38 cellular contexts compared by ENCODE assay signal in genomic region chr2:11142987-11143386, GRCh38.
"Had no signal": no experiment of that assay in that cellular context is flagged by ENCODE, and none has a peak within 500 bp of the region (broad histone marks: within the 10 kb centered on the region; RNA-seq: fewer than 3 reads in every experiment).

No MANE protein-coding gene starts in this region.

- H3K9me3 Mint-ChIP-seq: activated B cell treated with CpG ODN at 0.5 μM for 24 hours; activated CD4-positive, alpha-beta T cell treated with anti-CD3 and anti-CD28 coated beads, Interleukin-2, amount 10 ng/mL, durations not matched to agents 24 days and 14 days; activated CD8-positive, alpha-beta T cell treated with anti-CD3 and anti-CD28 coated beads for 36 hours; activated naive CD4-positive, alpha-beta T cell treated with anti-CD3 and anti-CD28 coated beads, Interleukin-2, amount 50 U/mL, for 72 hours; activated naive CD8-positive, alpha-beta T cell treated with anti-CD3 and anti-CD28 coated beads for 36 hours; activated T-cell treated with anti-CD3 and anti-CD28 coated beads, Interleukin-2, amount 50 U/mL, for 4 hours; activated T-helper 1 cell treated with anti-CD3 and anti-CD28 coated beads, Interleukin-12 subunit alpha, Interleukin-12 subunit beta, Interleukin-2, Interleukin-4 antibody, amounts not matched to agents 30 ng/mL and 10 ng/mL and 1 ng/mL, durations not matched to agents 14 hours and 24 hours and 36 hours; activated T-helper 17 cell treated with anti-CD3 and anti-CD28 coated beads, Interleukin-2, amount 50 U/mL, for 72 hours; central memory CD8-positive, alpha-beta T cell; T-helper 1 cell treated with Interleukin-12 subunit alpha and Interleukin-12 subunit beta and Interleukin-4 antibody, amounts not matched to agents 30 μg/mL and 1 μg/mL, for 36 hours; T-helper 2 cell treated with Interferon-gamma antibody and Interleukin-4, amounts not matched to agents 5 μg/mL and 100 μg/mL, for 36 hours had no signal

- H3K36me3 ChIP-seq: adrenal gland, cardiac muscle cell had no signal

- ATAC-seq: activated CD8-positive, alpha-beta T cell treated with anti-CD3 and anti-CD28 coated beads for 36 hours; activated naive CD4-positive, alpha-beta T cell treated with anti-CD3 and anti-CD28 coated beads, Interleukin-2, amount 50 U/mL, for 72 hours; activated T-cell treated with anti-CD3 and anti-CD28 coated beads, Interleukin-2, amount 50 U/mL, for 4 hours; activated T-cell treated with anti-CD3 and anti-CD28 coated beads, Interleukin-2, amount 50 U/mL, for 72 hours; activated T-helper 17 cell treated with anti-CD3 and anti-CD28 coated beads, Interleukin-2, amount 50 U/mL, for 72 hours had no signal

- H3K27ac Mint-ChIP-seq: activated B cell treated with CpG ODN at 0.5 μM for 24 hours; activated CD4-positive, alpha-beta memory T cell treated with anti-CD3 and anti-CD28 coated beads for 36 hours; activated CD4-positive, alpha-beta T cell treated with anti-CD3 and anti-CD28 coated beads, Interleukin-2, amount 10 ng/mL, durations not matched to agents 24 days and 14 days; activated CD8-positive, alpha-beta T cell treated with anti-CD3 and anti-CD28 coated beads for 36 hours; activated naive CD4-positive, alpha-beta T cell treated with anti-CD3 and anti-CD28 coated beads for 36 hours; activated naive CD4-positive, alpha-beta T cell treated with anti-CD3 and anti-CD28 coated beads, Interleukin-2, amount 50 U/mL, for 72 hours; activated naive CD8-positive, alpha-beta T cell treated with anti-CD3 and anti-CD28 coated beads for 36 hours; activated T-cell treated with anti-CD3 and anti-CD28 coated beads, Interleukin-2, amount 50 U/mL, for 72 hours; activated T-helper 1 cell treated with anti-CD3 and anti-CD28 coated beads, Interleukin-12 subunit alpha, Interleukin-12 subunit beta, Interleukin-2, Interleukin-4 antibody, amounts not matched to agents 30 ng/mL and 10 ng/mL and 1 ng/mL, durations not matched to agents 14 hours and 24 hours and 36 hours; activated T-helper 17 cell treated with anti-CD3 and anti-CD28 coated beads, Interleukin-2, amount 50 U/mL, for 72 hours; brain; T-helper 1 cell treated with Interleukin-12 subunit alpha and Interleukin-12 subunit beta and Interleukin-4 antibody, amounts not matched to agents 30 μg/mL and 1 μg/mL, for 36 hours; T-helper 2 cell treated with Interferon-gamma antibody and Interleukin-4, amounts not matched to agents 5 μg/mL and 100 μg/mL, for 36 hours had no signal

- H3K4me1 Mint-ChIP-seq: activated CD4-positive, alpha-beta T cell treated with anti-CD3 and anti-CD28 coated beads, Interleukin-2, amount 10 ng/mL, durations not matched to agents 24 days and 14 days; activated naive CD8-positive, alpha-beta T cell treated with anti-CD3 and anti-CD28 coated beads for 36 hours; activated T-helper 17 cell treated with anti-CD3 and anti-CD28 coated beads, Interleukin-2, amount 50 U/mL, for 72 hours; brain; central memory CD8-positive, alpha-beta T cell had no signal

- H3K36me3 Mint-ChIP-seq: activated CD4-positive, alpha-beta memory T cell treated with anti-CD3 and anti-CD28 coated beads for 36 hours; activated naive CD4-positive, alpha-beta T cell treated with anti-CD3 and anti-CD28 coated beads, Interleukin-2, amount 50 U/mL, for 72 hours; activated naive CD8-positive, alpha-beta T cell treated with anti-CD3 and anti-CD28 coated beads for 36 hours; brain had no signal

- H3K9me3 ChIP-seq: adrenal gland had no signal

- H3K4me3 Mint-ChIP-seq: activated B cell treated with CpG ODN at 0.5 μM for 24 hours; activated CD4-positive, alpha-beta memory T cell treated with anti-CD3 and anti-CD28 coated beads for 36 hours; activated CD4-positive, alpha-beta T cell treated with anti-CD3 and anti-CD28 coated beads, Interleukin-2, amount 10 ng/mL, durations not matched to agents 24 days and 14 days; activated CD8-positive, alpha-beta T cell treated with anti-CD3 and anti-CD28 coated beads for 36 hours; activated naive CD4-positive, alpha-beta T cell treated with anti-CD3 and anti-CD28 coated beads for 36 hours; activated naive CD8-positive, alpha-beta T cell treated with anti-CD3 and anti-CD28 coated beads for 36 hours; activated T-cell treated with anti-CD3 and anti-CD28 coated beads, Interleukin-2, amount 50 U/mL, for 4 hours; activated T-cell treated with anti-CD3 and anti-CD28 coated beads, Interleukin-2, amount 50 U/mL, for 72 hours; activated T-helper 1 cell treated with anti-CD3 and anti-CD28 coated beads, Interleukin-12 subunit alpha, Interleukin-12 subunit beta, Interleukin-2, Interleukin-4 antibody, amounts not matched to agents 30 ng/mL and 10 ng/mL and 1 ng/mL, durations not matched to agents 14 hours and 24 hours and 36 hours; activated T-helper 17 cell treated with anti-CD3 and anti-CD28 coated beads, Interleukin-2, amount 50 U/mL, for 72 hours; brain; central memory CD8-positive, alpha-beta T cell; T-helper 1 cell treated with Interleukin-12 subunit alpha and Interleukin-12 subunit beta and Interleukin-4 antibody, amounts not matched to agents 30 μg/mL and 1 μg/mL, for 36 hours; T-helper 2 cell treated with Interferon-gamma antibody and Interleukin-4, amounts not matched to agents 5 μg/mL and 100 μg/mL, for 36 hours had no signal

- H3K4me3 ChIP-seq: adrenal gland, cardiac muscle cell had no signal

- DNase-seq: activated B cell treated with CpG ODN at 0.5 μM for 24 hours; activated CD4-positive, alpha-beta memory T cell treated with anti-CD3 and anti-CD28 coated beads for 36 hours; activated CD4-positive, alpha-beta T cell treated with anti-CD3 and anti-CD28 coated beads for 4 hours; activated CD4-positive, alpha-beta T cell treated with anti-CD3 and anti-CD28 coated beads, Interleukin-2, amount 10 ng/mL, durations not matched to agents 24 days and 14 days; activated CD4-positive, alpha-beta T cell treated with anti-CD3 and anti-CD28 coated beads, Interleukin-2, amount 50 U/mL, for 1 hour; activated CD4-positive, alpha-beta T cell treated with anti-CD3 and anti-CD28 coated beads, Interleukin-2, amount 50 U/mL, for 4 hours; activated CD4-positive, CD25-positive, alpha-beta regulatory T cell treated with anti-CD3 and anti-CD28 coated beads, Interleukin-2, amount 50 U/mL, for 72 hours; activated CD8-positive, alpha-beta memory T cell treated with anti-CD3 and anti-CD28 coated beads, Interleukin-2, amount 50 U/mL, for 4 hours; activated CD8-positive, alpha-beta T cell treated with anti-CD3 and anti-CD28 coated beads for 36 hours; activated effector memory CD4-positive, alpha-beta T cell treated with anti-CD3 and anti-CD28 coated beads, Interleukin-2, amount 50 U/mL, for 16 hours; activated gamma-delta T cell treated with Interleukin-2 at 50 U/mL for 16 hours; activated naive CD4-positive, alpha-beta T cell; activated naive CD4-positive, alpha-beta T cell treated with anti-CD3 and anti-CD28 coated beads for 36 hours; activated naive CD4-positive, alpha-beta T cell treated with anti-CD3 and anti-CD28 coated beads, Interleukin-2, amount 50 U/mL, for 16 hours; activated naive CD8-positive, alpha-beta T cell treated with anti-CD3 and anti-CD28 coated beads for 36 hours; activated T-cell treated with anti-CD3 and anti-CD28 coated beads for 4 hours; activated T-cell treated with anti-CD3 and anti-CD28 coated beads, Interleukin-2, amount 50 U/mL, for 1 hour; activated T-cell treated with anti-CD3 and anti-CD28 coated beads, Interleukin-2, amount 50 U/mL, for 4 hours; activated T-cell treated with anti-CD3 and anti-CD28 coated beads, Interleukin-2, amount 50 U/mL, for 72 hours; adrenal gland; amniotic stem cell; aorta; caudate nucleus; cerebellar nuclear complex; T-helper 1 cell; T-helper 2 cell; T-helper 9 cell had no signal

- H3K27me3 ChIP-seq: adrenal gland, cardiac muscle cell had no signal

- H3K27me3 Mint-ChIP-seq: activated CD8-positive, alpha-beta T cell treated with anti-CD3 and anti-CD28 coated beads for 36 hours; activated naive CD8-positive, alpha-beta T cell treated with anti-CD3 and anti-CD28 coated beads for 36 hours had no signal

- FAIRE-seq: bronchial epithelial cell, TTC549 had no signal

- H3K4me1 ChIP-seq: adrenal gland had no signal

- H3K27ac ChIP-seq: adrenal gland, cardiac muscle cell, VCaP had no signal
